9 cellular contexts compared by ENCODE assay signal in genomic region chr9:100595391-100596199, GRCh38. TPM values are rescaled to one million over a fixed set of nuclear protein-coding genes. Genes with fewer than 3 reads are reported as not detected.
DNase-seq lines count a peak whose midpoint lies in the region; ATAC-seq and TF ChIP-seq lines count a peak whose summit lies in the region.
"Had no signal": no experiment of that assay in that cellular context is flagged by ENCODE, and none has a peak within 500 bp of the region (broad histone marks: within the 10 kb centered on the region; RNA-seq: fewer than 3 reads in every experiment).

No MANE protein-coding gene starts in this region.

- no peak overlapping the region for H3K27ac ChIP-seq in body of pancreas
- no peak overlapping the region for H3K27ac ChIP-seq in stomach
- H3K27ac ChIP-seq: SJSA1 had no signal

- H3K9me3 ChIP-seq in body of pancreas (no peaks in the 10 kb centered on the region), stomach (no peaks in the 10 kb centered on the region)
- H3K9me3 ChIP-seq: SJSA1 had no signal

- TF ChIP-seq EP300 in stomach (IDR thresholded peaks at IDR 0.05): no peak

- WGBS in body of pancreas, 2 donors: 20 to 27% methylated on average over 3 of the region's 3 CpGs
- WGBS in stomach, 5 donors: 14 to 21% (median 17%) methylated on average over 3 of the region's 3 CpGs

- DNase-seq in AG20443 (ENCODE audit: low spot score): peak; percentile 57
- DNase-seq in GM10266 (ENCODE audit: extremely low spot score): peak; percentile 30
- DNase-seq in NCI-H446 (lab: John Stamatoyannopoulos, UW): peak; percentile 32 to 78
- peak in 3 of 4 donors; percentile 15 to 32 (median 26) for DNase-seq in body of pancreas
- DNase-seq in iPS-NIHi11 (ENCODE audit: low spot score): peak; percentile 51
- DNase-seq in stomach: no peak

- ATAC-seq in HG02981 (IDR thresholded peaks at IDR 0.05; ENCODE audit: unreplicated experiment) (peak; percentile 35), body of pancreas (peak; percentile 57), HG03571 (IDR thresholded peaks at IDR 0.05; ENCODE audit: unreplicated experiment) (no peak)

- H3K4me1 ChIP-seq in body of pancreas (peaks cover 11% of the 10 kb centered on the region), stomach (peaks cover 0 to 26% (median 8%) of the 10 kb centered on the region in 4 donors)

- intact Hi-C loops in body of pancreas (cut with DNase I): no loop called here
- intact Hi-C loops in stomach (cut with DNase I; ENCODE audit: low total_unique reads): no loop called here

- no peak overlapping the region for H3K4me3 ChIP-seq in body of pancreas
- no peak overlapping the region for H3K4me3 ChIP-seq in stomach
- H3K4me3 ChIP-seq: SJSA1 had no signal

- H3K27me3 ChIP-seq in body of pancreas: no peaks in the 10 kb centered on the region
- H3K27me3 ChIP-seq in stomach: no peaks in the 10 kb centered on the region
- H3K27me3 ChIP-seq: SJSA1 had no signal

- TF ChIP-seq CTCF in GM10266 (IDR thresholded peaks at IDR 0.05; ENCODE audit: control insufficient read depth, insufficient read depth, low read depth, missing control alignments) (peak; percentile 83), body of pancreas (IDR thresholded peaks at IDR 0.05) (peak; percentile 73 to 88 (median 82)), stomach (IDR thresholded peaks at IDR 0.05) (peak in 5 of 7 experiments; percentile 64 to 78 (median 73))

- H3K36me3 ChIP-seq in body of pancreas (replicated peaks in 1 of 2; ENCODE audit: insufficient read depth in 1 of 2, low read depth in 2 of 2): no peaks in the 10 kb centered on the region
- H3K36me3 ChIP-seq in stomach: no peaks in the 10 kb centered on the region
- H3K36me3 ChIP-seq: SJSA1 had no signal

- TF ChIP-seq POLR2A in body of pancreas (IDR thresholded peaks at IDR 0.05) (no peak), stomach (IDR thresholded peaks at IDR 0.05) (no peak)

RNA-seq across cellular contexts. Expression of gene CAVIN4, which starts 17.7 kb away (rescaled TPM):
- total RNA-seq in body of pancreas (under 1 TPM in 1 of 2 donors, not detected in 1; 0.33 TPM), stomach (under 1 TPM in 1 of 5 donors, not detected in 4; 0.55 TPM)
- under 1 TPM; 0.13 to 0.37 (median 0.31) TPM for polyA plus RNA-seq in stomach
